1 cellular context compared by ENCODE assay signal in genomic region chr11:130023204-130023603, GRCh38.
TF ChIP-seq lines count a peak whose summit lies in the region.

No MANE protein-coding gene starts in this region.

TF ChIP-seq in SK-N-SH, 30 proteins besides CTCF, POLR2A, EP300 and RAD21 (continued from another document):
- TF ChIP-seq PBX3 (IDR thresholded peaks at IDR 0.05): peak; percentile 66; the same call in 1 of the 2 replicates
- no peak for TF ChIP-seq GABPA (IDR thresholded peaks at IDR 0.05; ENCODE audit: low read depth)
- TF ChIP-seq CHD2 (IDR thresholded peaks at IDR 0.05; ENCODE audit: low read length, partially characterized antibody): no peak
- TF ChIP-seq GATA2 (CRISPR knock-in tag; IDR thresholded peaks at IDR 0.05): no peak
- peak; percentile 62 for TF ChIP-seq TCF12 (IDR thresholded peaks at IDR 0.05)
- TF ChIP-seq RCOR1 (IDR thresholded peaks at IDR 0.05; ENCODE audit: low read length): no peak
- TF ChIP-seq ELF1 (IDR thresholded peaks at IDR 0.05): no peak
- no peak for TF ChIP-seq RFX5 (IDR thresholded peaks at IDR 0.05; ENCODE audit: low read length)
- TF ChIP-seq USF2 (IDR thresholded peaks at IDR 0.05; ENCODE audit: borderline replicate concordance, low read depth, low read length): no peak
- no peak for TF ChIP-seq TAF1 (IDR thresholded peaks at IDR 0.05; ENCODE audit: borderline replicate concordance, low read depth, low read length)
- no peak for TF ChIP-seq FOXJ3 (CRISPR knock-in tag; IDR thresholded peaks at IDR 0.05)
- TF ChIP-seq, protein P1, sequence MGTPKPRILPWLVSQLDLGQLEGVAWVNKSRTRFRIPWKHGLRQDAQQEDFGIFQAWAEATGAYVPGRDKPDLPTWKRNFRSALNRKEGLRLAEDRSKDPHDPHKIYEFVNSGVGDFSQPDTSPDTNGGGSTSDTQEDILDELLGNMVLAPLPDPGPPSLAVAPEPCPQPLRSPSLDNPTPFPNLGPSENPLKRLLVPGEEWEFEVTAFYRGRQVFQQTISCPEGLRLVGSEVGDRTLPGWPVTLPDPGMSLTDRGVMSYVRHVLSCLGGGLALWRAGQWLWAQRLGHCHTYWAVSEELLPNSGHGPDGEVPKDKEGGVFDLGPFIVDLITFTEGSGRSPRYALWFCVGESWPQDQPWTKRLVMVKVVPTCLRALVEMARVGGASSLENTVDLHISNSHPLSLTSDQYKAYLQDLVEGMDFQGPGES (IDR thresholded peaks at IDR 0.05; ENCODE audit: low read depth, low read length): no peak
- no peak for TF ChIP-seq YY1 (IDR thresholded peaks at IDR 0.05; ENCODE audit: low read depth)
- TF ChIP-seq SIN3A (IDR thresholded peaks at IDR 0.05; ENCODE audit: borderline replicate concordance, low read depth, low read length): no peak
- no peak for TF ChIP-seq SMC3 (IDR thresholded peaks at IDR 0.05; ENCODE audit: low read depth, low read length)
- TF ChIP-seq FOXM1 (IDR thresholded peaks at IDR 0.05; ENCODE audit: low read depth): no peak
- TF ChIP-seq JUND (IDR thresholded peaks at IDR 0.05): peak; percentile 43; the same call in 1 of the 2 replicates
- no peak for TF ChIP-seq NRF1 (IDR thresholded peaks at IDR 0.05; ENCODE audit: low read depth, low read length)
- TF ChIP-seq TEAD4 (IDR thresholded peaks at IDR 0.05; ENCODE audit: borderline replicate concordance, insufficient read depth): 0 out of 2 replicates have a peak, but pooled peaks have one; percentile 16
- peak; percentile 33; the same call in 1 of the 2 replicates for TF ChIP-seq FOSL2 (IDR thresholded peaks at IDR 0.05; ENCODE audit: borderline replicate concordance, low read depth)
- no peak for TF ChIP-seq MAX (IDR thresholded peaks at IDR 0.05; ENCODE audit: low read depth)
- 0 out of 2 replicates have a peak, but pooled peaks have one; percentile 34 for TF ChIP-seq NFIC (IDR thresholded peaks at IDR 0.05; ENCODE audit: borderline replicate concordance)
- TF ChIP-seq, protein P2, sequence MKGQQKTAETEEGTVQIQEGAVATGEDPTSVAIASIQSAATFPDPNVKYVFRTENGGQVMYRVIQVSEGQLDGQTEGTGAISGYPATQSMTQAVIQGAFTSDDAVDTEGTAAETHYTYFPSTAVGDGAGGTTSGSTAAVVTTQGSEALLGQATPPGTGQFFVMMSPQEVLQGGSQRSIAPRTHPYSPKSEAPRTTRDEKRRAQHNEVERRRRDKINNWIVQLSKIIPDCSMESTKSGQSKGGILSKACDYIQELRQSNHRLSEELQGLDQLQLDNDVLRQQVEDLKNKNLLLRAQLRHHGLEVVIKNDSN (IDR thresholded peaks at IDR 0.05; ENCODE audit: borderline replicate concordance, low read depth): no peak
